1 cellular context compared by ENCODE assay signal in genomic region chr7:103549786-103550185, GRCh38.
TF ChIP-seq lines count a peak whose summit lies in the region.

No MANE protein-coding gene starts in this region.

TF ChIP-seq in K562, 482 proteins besides CTCF, POLR2A, EP300 and RAD21 (continued from another document):
- TF ChIP-seq ZBTB2 (IDR thresholded peaks at IDR 0.05) (no peak), MNT (conservative IDR thresholded peaks at IDR 0.05) (no peak), THAP12 (CRISPR knock-in tag; IDR thresholded peaks at IDR 0.05) (no peak), MAFK (IDR thresholded peaks at IDR 0.05; ENCODE audit: low read length) (peak; percentile 33; the same call in 1 of the 2 replicates), CREB1 (IDR thresholded peaks at IDR 0.05) (no peak), CREB1 (CRISPR knock-in tag; IDR thresholded peaks at IDR 0.05) (no peak), SIN3B (IDR thresholded peaks at IDR 0.05; ENCODE audit: low read depth) (no peak), MAFF (IDR thresholded peaks at IDR 0.05; ENCODE audit: low read length) (peak; percentile 46; the same call in 1 of the 2 replicates), ASH1L (IDR thresholded peaks at IDR 0.05; ENCODE audit: borderline replicate concordance, low read depth, partially characterized antibody) (no peak), ZNF444 (CRISPR knock-in tag; IDR thresholded peaks at IDR 0.05) (no peak)
